Comparison of ENCODE assay signal across 1 cellular context in the genomic region with DNA sequence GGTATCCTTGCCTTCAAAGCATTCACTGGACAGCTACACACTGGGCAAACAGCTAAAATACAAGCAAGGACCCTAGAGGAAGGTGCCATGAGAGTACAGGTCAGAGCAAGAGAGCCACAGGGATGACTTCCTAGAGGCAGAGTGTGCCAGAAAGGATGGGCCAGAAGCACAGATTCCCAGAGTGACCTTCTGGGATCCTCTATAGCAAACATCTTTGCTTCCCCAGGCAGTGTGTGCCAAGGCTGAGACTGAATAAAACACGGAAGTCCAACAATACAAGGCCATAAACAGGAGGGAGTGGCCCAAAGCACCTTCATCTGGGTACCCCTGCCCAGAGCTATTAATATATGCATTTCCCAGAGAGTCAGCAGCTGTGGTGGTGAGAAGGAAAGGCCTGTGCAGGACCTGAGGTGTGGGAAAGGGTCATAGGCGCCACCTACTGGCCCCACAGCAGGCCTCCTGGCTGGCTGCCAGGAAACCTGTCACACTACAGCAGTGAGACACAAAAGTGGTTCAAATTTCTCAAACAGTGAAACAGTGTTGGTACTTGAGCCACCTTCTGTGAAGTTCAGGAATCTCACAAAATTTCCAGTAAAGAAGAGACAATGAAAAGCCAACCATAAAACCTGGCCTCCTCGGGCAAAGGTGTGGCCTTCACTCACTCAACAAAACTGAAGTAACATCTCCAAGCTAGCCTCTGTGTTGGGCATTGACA.
TF ChIP-seq lines count a peak whose summit lies in the region.

No MANE protein-coding gene starts in this region.

TF ChIP-seq in K562, 482 proteins besides CTCF, POLR2A, EP300 and RAD21 (continued from another document):
- TF ChIP-seq, protein P1, sequence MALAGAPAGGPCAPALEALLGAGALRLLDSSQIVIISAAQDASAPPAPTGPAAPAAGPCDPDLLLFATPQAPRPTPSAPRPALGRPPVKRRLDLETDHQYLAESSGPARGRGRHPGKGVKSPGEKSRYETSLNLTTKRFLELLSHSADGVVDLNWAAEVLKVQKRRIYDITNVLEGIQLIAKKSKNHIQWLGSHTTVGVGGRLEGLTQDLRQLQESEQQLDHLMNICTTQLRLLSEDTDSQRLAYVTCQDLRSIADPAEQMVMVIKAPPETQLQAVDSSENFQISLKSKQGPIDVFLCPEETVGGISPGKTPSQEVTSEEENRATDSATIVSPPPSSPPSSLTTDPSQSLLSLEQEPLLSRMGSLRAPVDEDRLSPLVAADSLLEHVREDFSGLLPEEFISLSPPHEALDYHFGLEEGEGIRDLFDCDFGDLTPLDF (CRISPR knock-in tag; IDR thresholded peaks at IDR 0.05), result no peak
- no peak for TF ChIP-seq POLR2B (IDR thresholded peaks at IDR 0.05; ENCODE audit: low read depth, partially characterized antibody)
- no peak for TF ChIP-seq EHMT2 (IDR thresholded peaks at IDR 0.05)
- TF ChIP-seq, protein P2, sequence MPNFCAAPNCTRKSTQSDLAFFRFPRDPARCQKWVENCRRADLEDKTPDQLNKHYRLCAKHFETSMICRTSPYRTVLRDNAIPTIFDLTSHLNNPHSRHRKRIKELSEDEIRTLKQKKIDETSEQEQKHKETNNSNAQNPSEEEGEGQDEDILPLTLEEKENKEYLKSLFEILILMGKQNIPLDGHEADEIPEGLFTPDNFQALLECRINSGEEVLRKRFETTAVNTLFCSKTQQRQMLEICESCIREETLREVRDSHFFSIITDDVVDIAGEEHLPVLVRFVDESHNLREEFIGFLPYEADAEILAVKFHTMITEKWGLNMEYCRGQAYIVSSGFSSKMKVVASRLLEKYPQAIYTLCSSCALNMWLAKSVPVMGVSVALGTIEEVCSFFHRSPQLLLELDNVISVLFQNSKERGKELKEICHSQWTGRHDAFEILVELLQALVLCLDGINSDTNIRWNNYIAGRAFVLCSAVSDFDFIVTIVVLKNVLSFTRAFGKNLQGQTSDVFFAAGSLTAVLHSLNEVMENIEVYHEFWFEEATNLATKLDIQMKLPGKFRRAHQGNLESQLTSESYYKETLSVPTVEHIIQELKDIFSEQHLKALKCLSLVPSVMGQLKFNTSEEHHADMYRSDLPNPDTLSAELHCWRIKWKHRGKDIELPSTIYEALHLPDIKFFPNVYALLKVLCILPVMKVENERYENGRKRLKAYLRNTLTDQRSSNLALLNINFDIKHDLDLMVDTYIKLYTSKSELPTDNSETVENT (CRISPR knock-in tag; IDR thresholded peaks at IDR 0.05), result no peak
- no peak for TF ChIP-seq FOXK1 (CRISPR knock-in tag; IDR thresholded peaks at IDR 0.05; ENCODE audit: borderline replicate concordance)
- TF ChIP-seq SMARCE1 (IDR thresholded peaks at IDR 0.05), result no peak
- no peak for TF ChIP-seq SRSF9 (IDR thresholded peaks at IDR 0.05; ENCODE audit: borderline replicate concordance, low read depth, low read length)
- TF ChIP-seq, protein P3, sequence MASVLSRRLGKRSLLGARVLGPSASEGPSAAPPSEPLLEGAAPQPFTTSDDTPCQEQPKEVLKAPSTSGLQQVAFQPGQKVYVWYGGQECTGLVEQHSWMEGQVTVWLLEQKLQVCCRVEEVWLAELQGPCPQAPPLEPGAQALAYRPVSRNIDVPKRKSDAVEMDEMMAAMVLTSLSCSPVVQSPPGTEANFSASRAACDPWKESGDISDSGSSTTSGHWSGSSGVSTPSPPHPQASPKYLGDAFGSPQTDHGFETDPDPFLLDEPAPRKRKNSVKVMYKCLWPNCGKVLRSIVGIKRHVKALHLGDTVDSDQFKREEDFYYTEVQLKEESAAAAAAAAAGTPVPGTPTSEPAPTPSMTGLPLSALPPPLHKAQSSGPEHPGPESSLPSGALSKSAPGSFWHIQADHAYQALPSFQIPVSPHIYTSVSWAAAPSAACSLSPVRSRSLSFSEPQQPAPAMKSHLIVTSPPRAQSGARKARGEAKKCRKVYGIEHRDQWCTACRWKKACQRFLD (CRISPR knock-in tag; IDR thresholded peaks at IDR 0.05), result no peak
- TF ChIP-seq CCAR2 (IDR thresholded peaks at IDR 0.05; ENCODE audit: low read depth, low read length), result no peak
- no peak for TF ChIP-seq NBN (IDR thresholded peaks at IDR 0.05; ENCODE audit: low read depth)
- TF ChIP-seq NFIX (CRISPR knock-in tag; IDR thresholded peaks at IDR 0.05; ENCODE audit: low read depth), result peak; percentile 98
- no peak for TF ChIP-seq SREBF2 (CRISPR knock-in tag; IDR thresholded peaks at IDR 0.05)
- TF ChIP-seq MCM7 (IDR thresholded peaks at IDR 0.05), result no peak
- TF ChIP-seq MTF1 (CRISPR knock-in tag; IDR thresholded peaks at IDR 0.05; ENCODE audit: borderline replicate concordance), result no peak
- TF ChIP-seq FOXM1 (IDR thresholded peaks at IDR 0.05; ENCODE audit: low read depth), result no peak
- TF ChIP-seq FOXM1 (CRISPR knock-in tag; IDR thresholded peaks at IDR 0.05; ENCODE audit: low read depth), result no peak
- TF ChIP-seq RCOR1 (IDR thresholded peaks at IDR 0.05; ENCODE audit: borderline replicate concordance in 1 of 2, low read depth in 2 of 2, low read length in 2 of 2), result peak in 1 of 2 experiments; percentile 31; a peak in 1 of 4 replicates
- TF ChIP-seq SMARCB1 (IDR thresholded peaks at IDR 0.05; ENCODE audit: insufficient read length, low read depth), result no peak
- TF ChIP-seq CXXC5 (CRISPR knock-in tag; IDR thresholded peaks at IDR 0.05), result no peak
- TF ChIP-seq BRD9 (IDR thresholded peaks at IDR 0.05; ENCODE audit: low read depth, partially characterized antibody), result no peak
- TF ChIP-seq HOXB6 (CRISPR knock-in tag; IDR thresholded peaks at IDR 0.05; ENCODE audit: borderline replicate concordance), result no peak
- TF ChIP-seq CCNT2 (IDR thresholded peaks at IDR 0.05; ENCODE audit: borderline replicate concordance, extremely low read depth, insufficient read length, low read depth, low read length), result no peak
- no peak for TF ChIP-seq ZNF24 (IDR thresholded peaks at IDR 0.05)
- TF ChIP-seq E4F1 (CRISPR knock-in tag; IDR thresholded peaks at IDR 0.05; ENCODE audit: borderline replicate concordance), result no peak
- TF ChIP-seq CAMTA2 (CRISPR knock-in tag; conservative IDR thresholded peaks at IDR 0.05), result no peak
- TF ChIP-seq ZNF3 (CRISPR knock-in tag; IDR thresholded peaks at IDR 0.05), result no peak
- peak; percentile 44; the same call in 1 of the 2 replicates for TF ChIP-seq CREM (IDR thresholded peaks at IDR 0.05; ENCODE audit: low read depth)
- TF ChIP-seq KLF16 (IDR thresholded peaks at IDR 0.05), result 0 out of 2 replicates have a peak, but pooled peaks have one; percentile 21
- TF ChIP-seq TBP (optimal IDR thresholded peaks at IDR 0.05; ENCODE audit: low read depth, low read length), result no peak
- no peak for TF ChIP-seq MITF (IDR thresholded peaks at IDR 0.05)
- TF ChIP-seq TEAD1 (CRISPR knock-in tag; IDR thresholded peaks at IDR 0.05), result no peak
- no peak for TF ChIP-seq POLR2H (tag; IDR thresholded peaks at IDR 0.05; ENCODE audit: low read depth)
- TF ChIP-seq, protein P4, sequence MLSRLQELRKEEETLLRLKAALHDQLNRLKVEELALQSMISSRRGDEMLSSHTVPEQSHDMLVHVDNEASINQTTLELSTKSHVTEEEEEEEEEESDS (CRISPR knock-in tag; IDR thresholded peaks at IDR 0.05), result no peak
- no peak for TF ChIP-seq GATA2 (CRISPR knock-in tag; IDR thresholded peaks at IDR 0.05)
- no peak for TF ChIP-seq ZKSCAN1 (IDR thresholded peaks at IDR 0.05; ENCODE audit: low read depth, low read length)
- no peak for TF ChIP-seq MTA1 (IDR thresholded peaks at IDR 0.05; ENCODE audit: borderline replicate concordance)
- no peak for TF ChIP-seq GATAD2B (IDR thresholded peaks at IDR 0.05; ENCODE audit: borderline replicate concordance)
- no peak for TF ChIP-seq ZNF696 (CRISPR knock-in tag; conservative IDR thresholded peaks at IDR 0.05)
- TF ChIP-seq MYC (IDR thresholded peaks at IDR 0.05; ENCODE audit: low read depth, low read length), result peak; percentile 66; the same call in 1 of the 2 replicates
- TF ChIP-seq MYC (CRISPR knock-in tag; IDR thresholded peaks at IDR 0.05; ENCODE audit: borderline replicate concordance, low read depth), result no peak
- peak; percentile 48; the same call in 1 of the 2 replicates for TF ChIP-seq RB1 (IDR thresholded peaks at IDR 0.05; ENCODE audit: low read depth)
- peak; percentile 46; the same call in 1 of the 2 replicates for TF ChIP-seq ZFX (CRISPR knock-in tag; IDR thresholded peaks at IDR 0.05)
- TF ChIP-seq, protein P5, sequence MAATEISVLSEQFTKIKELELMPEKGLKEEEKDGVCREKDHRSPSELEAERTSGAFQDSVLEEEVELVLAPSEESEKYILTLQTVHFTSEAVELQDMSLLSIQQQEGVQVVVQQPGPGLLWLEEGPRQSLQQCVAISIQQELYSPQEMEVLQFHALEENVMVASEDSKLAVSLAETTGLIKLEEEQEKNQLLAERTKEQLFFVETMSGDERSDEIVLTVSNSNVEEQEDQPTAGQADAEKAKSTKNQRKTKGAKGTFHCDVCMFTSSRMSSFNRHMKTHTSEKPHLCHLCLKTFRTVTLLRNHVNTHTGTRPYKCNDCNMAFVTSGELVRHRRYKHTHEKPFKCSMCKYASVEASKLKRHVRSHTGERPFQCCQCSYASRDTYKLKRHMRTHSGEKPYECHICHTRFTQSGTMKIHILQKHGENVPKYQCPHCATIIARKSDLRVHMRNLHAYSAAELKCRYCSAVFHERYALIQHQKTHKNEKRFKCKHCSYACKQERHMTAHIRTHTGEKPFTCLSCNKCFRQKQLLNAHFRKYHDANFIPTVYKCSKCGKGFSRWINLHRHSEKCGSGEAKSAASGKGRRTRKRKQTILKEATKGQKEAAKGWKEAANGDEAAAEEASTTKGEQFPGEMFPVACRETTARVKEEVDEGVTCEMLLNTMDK (IDR thresholded peaks at IDR 0.05; ENCODE audit: borderline replicate concordance, insufficient read depth, low read depth, low read length, poor library complexity, severe bottlenecking), result peak; percentile 94
- no peak for TF ChIP-seq ZKSCAN3 (CRISPR knock-in tag; IDR thresholded peaks at IDR 0.05)
- peak; percentile 33; the same call in 1 of the 2 replicates for TF ChIP-seq ZBTB7A (IDR thresholded peaks at IDR 0.05; ENCODE audit: borderline replicate concordance, control insufficient read depth, low read depth, low read length)
- no peak for TF ChIP-seq ATF1 (CRISPR knock-in tag; IDR thresholded peaks at IDR 0.05)
- peak; percentile 42; the same call in 1 of the 2 replicates for TF ChIP-seq ATF1 (tag; IDR thresholded peaks at IDR 0.05)
- TF ChIP-seq SIRT6 (IDR thresholded peaks at IDR 0.05; ENCODE audit: low read depth, low read length), result no peak
- TF ChIP-seq NFRKB (IDR thresholded peaks at IDR 0.05; ENCODE audit: low read depth), result no peak
- TF ChIP-seq, protein P6, sequence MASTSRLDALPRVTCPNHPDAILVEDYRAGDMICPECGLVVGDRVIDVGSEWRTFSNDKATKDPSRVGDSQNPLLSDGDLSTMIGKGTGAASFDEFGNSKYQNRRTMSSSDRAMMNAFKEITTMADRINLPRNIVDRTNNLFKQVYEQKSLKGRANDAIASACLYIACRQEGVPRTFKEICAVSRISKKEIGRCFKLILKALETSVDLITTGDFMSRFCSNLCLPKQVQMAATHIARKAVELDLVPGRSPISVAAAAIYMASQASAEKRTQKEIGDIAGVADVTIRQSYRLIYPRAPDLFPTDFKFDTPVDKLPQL (IDR thresholded peaks at IDR 0.05; ENCODE audit: extremely low read depth, insufficient read length), result no peak
- TF ChIP-seq EWSR1 (IDR thresholded peaks at IDR 0.05; ENCODE audit: borderline replicate concordance, low read depth, partially characterized antibody), result no peak
- no peak for TF ChIP-seq EP400 (IDR thresholded peaks at IDR 0.05)
- TF ChIP-seq ZNF655 (CRISPR knock-in tag; IDR thresholded peaks at IDR 0.05), result no peak
- peak; percentile 69 for TF ChIP-seq SMC3 (conservative IDR thresholded peaks at IDR 0.05; ENCODE audit: insufficient read depth, low read depth, low read length)
- no peak for TF ChIP-seq ELF4 (CRISPR knock-in tag; IDR thresholded peaks at IDR 0.05)
- TF ChIP-seq JUN (IDR thresholded peaks at IDR 0.05; ENCODE audit: borderline replicate concordance, low read depth, low read length), result 0 out of 2 replicates have a peak, but pooled peaks have one; percentile 32
- TF ChIP-seq JUN (CRISPR knock-in tag; IDR thresholded peaks at IDR 0.05; ENCODE audit: borderline replicate concordance), result no peak
- TF ChIP-seq XRCC5 (IDR thresholded peaks at IDR 0.05; ENCODE audit: low read depth, low read length), result peak; percentile 90
TF ChIP-seq in K562: peak in this region for 24.
